Comparison of ENCODE assay signal across 10 cellular contexts in genomic region chr20:9442858-9443257, GRCh38.
DNase-seq lines count a peak whose midpoint lies in the region; ATAC-seq lines count a peak whose summit lies in the region.
"Had no signal": no experiment of that assay in that cellular context is flagged by ENCODE, and none has a peak within 500 bp of the region (broad histone marks: within the 10 kb centered on the region; RNA-seq: fewer than 3 reads in every experiment).

No MANE protein-coding gene starts in this region.

- ATAC-seq in GM19395 (IDR thresholded peaks at IDR 0.05; ENCODE audit: unreplicated experiment) (peak; percentile 69), HG03442 (IDR thresholded peaks at IDR 0.05; ENCODE audit: unreplicated experiment) (peak; percentile 74)

- peak; percentile 93 for DNase-seq in DMS53 (lab: John Stamatoyannopoulos, UW)
- DNase-seq in SK-N-DZ (ENCODE audit: low spot score) = peak; percentile 73
- DNase-seq in T-helper 1 cell = no peak
- DNase-seq in islet precursor cell = no peak
- DNase-seq in GOT3 (lab: John Stamatoyannopoulos, UW) = no peak
- no peak for DNase-seq in T1000 (lab: John Stamatoyannopoulos, UW)
- DNase-seq: endodermal cell, transverse colon had no signal

Comparison
In these comparisons a context has a peak if more than half of its experiments do, and no peak if none do; other contexts are left out.
1. DNase-seq: peak in DMS53 (single experiment) and SK-N-DZ (single experiment); none in T-helper 1 cell (0 of 5), islet precursor cell (single experiment), GOT3 (single experiment) and T1000 (single experiment).